23 cellular contexts compared by ENCODE assay signal in genomic region chr4:2808001-2808400, GRCh38. TPM values are rescaled to one million over a fixed set of nuclear protein-coding genes. Genes with fewer than 3 reads are reported as not detected.
DNase-seq lines count a peak whose midpoint lies in the region; ATAC-seq and TF ChIP-seq lines count a peak whose summit lies in the region.
"Had no signal": no experiment of that assay in that cellular context is flagged by ENCODE, and none has a peak within 500 bp of the region (broad histone marks: within the 10 kb centered on the region; RNA-seq: fewer than 3 reads in every experiment).

No MANE protein-coding gene starts in this region.

- peaks cover 40% of the 10 kb centered on the region for H3K4me1 Mint-ChIP-seq in stimulated activated naive CD8-positive, alpha-beta T cell treated with anti-CD3 and anti-CD28 coated beads, Interleukin-15, Interleukin-2, amounts not matched to agents 100 ng/mL and 50 ng/mL, for 24 hours (ENCODE audit: low read depth)
- peaks cover 38% of the 10 kb centered on the region for H3K4me1 Mint-ChIP-seq in stimulated activated naive CD8-positive, alpha-beta T cell treated with anti-CD3 and anti-CD28 coated beads, Interleukin-15, amount 100 ng/mL, for 72 hours
- peaks cover 95% of the 10 kb centered on the region for H3K4me1 Mint-ChIP-seq in dendritic cell treated with granulocyte-macrophage colony-stimulating factor and Interleukin-4, amounts not matched to agents 40 ng/mL and 50 ng/mL, for 4 days (ENCODE audit: low read depth)
- H3K4me1 Mint-ChIP-seq in naive B cell: peaks cover 75 to 88% (median 86%) of the 10 kb centered on the region in 3 donors

- H3K27ac Mint-ChIP-seq in stimulated activated naive CD8-positive, alpha-beta T cell treated with anti-CD3 and anti-CD28 coated beads, Interleukin-15, Interleukin-2, amounts not matched to agents 100 ng/mL and 50 ng/mL, for 24 hours: no peak overlapping the region
- no peak overlapping the region for H3K27ac Mint-ChIP-seq in stimulated activated naive CD8-positive, alpha-beta T cell treated with anti-CD3 and anti-CD28 coated beads, Interleukin-15, amount 100 ng/mL, for 72 hours
- H3K27ac Mint-ChIP-seq in dendritic cell treated with granulocyte-macrophage colony-stimulating factor and Interleukin-4, amounts not matched to agents 40 ng/mL and 50 ng/mL, for 4 days: peak overlapping the region; percentile 57
- peak overlapping the region in 5 of 6 donors; percentile 44 to 95 (median 69) for H3K27ac Mint-ChIP-seq in naive B cell

- H3K9me3 Mint-ChIP-seq in stimulated activated naive CD8-positive, alpha-beta T cell treated with anti-CD3 and anti-CD28 coated beads, Interleukin-15, Interleukin-2, amounts not matched to agents 100 ng/mL and 50 ng/mL, for 24 hours: no peaks in the 10 kb centered on the region
- no peaks in the 10 kb centered on the region for H3K9me3 Mint-ChIP-seq in stimulated activated naive CD8-positive, alpha-beta T cell treated with anti-CD3 and anti-CD28 coated beads, Interleukin-15, amount 100 ng/mL, for 72 hours
- H3K9me3 Mint-ChIP-seq in dendritic cell treated with granulocyte-macrophage colony-stimulating factor and Interleukin-4, amounts not matched to agents 40 ng/mL and 50 ng/mL, for 4 days: no peaks in the 10 kb centered on the region
- H3K9me3 Mint-ChIP-seq in naive B cell: no peaks in the 10 kb centered on the region
- H3K9me3 Mint-ChIP-seq: CD8-positive, alpha-beta memory T cell had no signal

- peaks cover 79% of the 10 kb centered on the region for H3K4me1 ChIP-seq in upper lobe of right lung

- no peak for ATAC-seq in stimulated activated naive CD8-positive, alpha-beta T cell treated with anti-CD3 and anti-CD28 coated beads, Interleukin-15, amount 100 ng/mL, for 72 hours
- ATAC-seq in naive B cell (ENCODE audit: low read depth in 2 of 2): no peak
- no peak for ATAC-seq in upper lobe of right lung
- ATAC-seq in GM18868 (IDR thresholded peaks at IDR 0.05; ENCODE audit: unreplicated experiment): no peak
- ATAC-seq: HCT116 had no signal

- H3K27me3 ChIP-seq in upper lobe of right lung: no peaks in the 10 kb centered on the region
- H3K27me3 ChIP-seq: MG63 had no signal

- no peaks in the 10 kb centered on the region for H3K9me3 ChIP-seq in upper lobe of right lung
- H3K9me3 ChIP-seq: MG63 had no signal

- peak overlapping the region; percentile 85 for H3K27ac ChIP-seq in upper lobe of right lung

- H3K36me3 ChIP-seq in upper lobe of right lung: no peaks in the 10 kb centered on the region
- H3K36me3 ChIP-seq: MG63 had no signal

- intact Hi-C loops in dendritic cell treated with granulocyte-macrophage colony-stimulating factor and Interleukin-4, amounts not matched to agents 40 ng/mL and 50 ng/mL, for 4 days (cut with micrococcal nuclease): no loop called here
- intact Hi-C loops in upper lobe of right lung (cut with DNase I): no loop called here

- no peaks in the 10 kb centered on the region for H3K36me3 Mint-ChIP-seq in stimulated activated naive CD8-positive, alpha-beta T cell treated with anti-CD3 and anti-CD28 coated beads, Interleukin-15, Interleukin-2, amounts not matched to agents 100 ng/mL and 50 ng/mL, for 24 hours (ENCODE audit: low read depth)
- H3K36me3 Mint-ChIP-seq in dendritic cell treated with granulocyte-macrophage colony-stimulating factor and Interleukin-4, amounts not matched to agents 40 ng/mL and 50 ng/mL, for 4 days (ENCODE audit: low read depth): peaks cover 95% of the 10 kb centered on the region
- H3K36me3 Mint-ChIP-seq in naive B cell: no peaks in the 10 kb centered on the region

- H3K27me3 Mint-ChIP-seq in stimulated activated naive CD8-positive, alpha-beta T cell treated with anti-CD3 and anti-CD28 coated beads, Interleukin-15, Interleukin-2, amounts not matched to agents 100 ng/mL and 50 ng/mL, for 24 hours: no peaks in the 10 kb centered on the region
- no peaks in the 10 kb centered on the region for H3K27me3 Mint-ChIP-seq in stimulated activated naive CD8-positive, alpha-beta T cell treated with anti-CD3 and anti-CD28 coated beads, Interleukin-15, amount 100 ng/mL, for 72 hours
- H3K27me3 Mint-ChIP-seq in dendritic cell treated with granulocyte-macrophage colony-stimulating factor and Interleukin-4, amounts not matched to agents 40 ng/mL and 50 ng/mL, for 4 days: no peaks in the 10 kb centered on the region
- H3K27me3 Mint-ChIP-seq in naive B cell: no peaks in the 10 kb centered on the region
- H3K27me3 Mint-ChIP-seq: CD8-positive, alpha-beta memory T cell had no signal

- no peak for DNase-seq in stimulated activated naive CD8-positive, alpha-beta T cell treated with anti-CD3 and anti-CD28 coated beads, Interleukin-15, amount 100 ng/mL, for 72 hours
- DNase-seq in naive B cell (no peak), upper lobe of right lung (no peak), amniotic stem cell (lab: John Stamatoyannopoulos, UW) (no peak)
- DNase-seq in stimulated activated CD4-positive, alpha-beta T cell treated with anti-CD3 and anti-CD28 coated beads, Interleukin-1b, Interleukin-23, amount 100 ng/mL, for 48 hours: no peak
- DNase-seq: CD8-positive, alpha-beta memory T cell; DMS 273 treated with DMSO at 0.1 percent for 48 hours; DMS79 treated with DMSO at 0.1 percent for 48 hours; GF-D8; IMR-90; KG1; MG63; NCI-H1105 treated with DMSO at 0.1 percent for 48 hours; NCI-H2029; NCI-H446 treated with DMSO at 0.1 percent for 48 hours; NCI-H526; NCI-H82; RPMI8226; SHP77 had no signal

- H3K4me3 ChIP-seq in upper lobe of right lung: no peak overlapping the region
- H3K4me3 ChIP-seq: MG63 had no signal

- H3K4me3 Mint-ChIP-seq in stimulated activated naive CD8-positive, alpha-beta T cell treated with anti-CD3 and anti-CD28 coated beads, Interleukin-15, Interleukin-2, amounts not matched to agents 100 ng/mL and 50 ng/mL, for 24 hours: peak overlapping the region; percentile 10
- no peak overlapping the region for H3K4me3 Mint-ChIP-seq in stimulated activated naive CD8-positive, alpha-beta T cell treated with anti-CD3 and anti-CD28 coated beads, Interleukin-15, amount 100 ng/mL, for 72 hours
- no peak overlapping the region for H3K4me3 Mint-ChIP-seq in dendritic cell treated with granulocyte-macrophage colony-stimulating factor and Interleukin-4, amounts not matched to agents 40 ng/mL and 50 ng/mL, for 4 days
- peak overlapping the region in 6 of 8 donors; percentile 45 to 90 (median 66) for H3K4me3 Mint-ChIP-seq in naive B cell

- no peak for TF ChIP-seq CTCF in upper lobe of right lung (IDR thresholded peaks at IDR 0.05)

RNA-seq across cellular contexts. Expression of gene SH3BP2, which starts 15.1 kb away (rescaled TPM):
- 10 to 100 TPM; 14.3 to 91.1 (median 28.7) TPM for polyA plus RNA-seq in naive B cell (ENCODE audit: low read depth in 6 of 6)
- total RNA-seq in upper lobe of right lung: 99.0 TPM

RNA-seq across cellular contexts. Expression of gene ADD1, which starts 35.6 kb away (rescaled TPM):
- 100 to 1,000 TPM; 325 to 440 (median 349) TPM for polyA plus RNA-seq in naive B cell (ENCODE audit: low read depth in 6 of 6)
- total RNA-seq in upper lobe of right lung: 286 TPM

RNA-seq across cellular contexts. Expression of gene TNIP2, which starts 51.9 kb away (rescaled TPM):
- polyA plus RNA-seq in naive B cell (ENCODE audit: low read depth in 6 of 6): 10 to 100 TPM; 25.4 to 36.2 (median 35.3) TPM
- total RNA-seq in upper lobe of right lung: 43.4 TPM

Comparison
In these comparisons a context has a peak if more than half of its experiments do, and no peak if none do; other contexts are left out.
1. H3K4me3 Mint-ChIP-seq: peak in stimulated activated naive CD8-positive, alpha-beta T cell treated with anti-CD3 and anti-CD28 coated beads, Interleukin-15, Interleukin-2, amounts not matched to agents 100 ng/mL and 50 ng/mL, for 24 hours (single experiment) and naive B cell (6 of 8); none in stimulated activated naive CD8-positive, alpha-beta T cell treated with anti-CD3 and anti-CD28 coated beads, Interleukin-15, amount 100 ng/mL, for 72 hours (0 of 2) and dendritic cell treated with granulocyte-macrophage colony-stimulating factor and Interleukin-4, amounts not matched to agents 40 ng/mL and 50 ng/mL, for 4 days (single experiment).
2. H3K27ac Mint-ChIP-seq: peak in dendritic cell treated with granulocyte-macrophage colony-stimulating factor and Interleukin-4, amounts not matched to agents 40 ng/mL and 50 ng/mL, for 4 days (single experiment) and naive B cell (5 of 6); none in stimulated activated naive CD8-positive, alpha-beta T cell treated with anti-CD3 and anti-CD28 coated beads, Interleukin-15, Interleukin-2, amounts not matched to agents 100 ng/mL and 50 ng/mL, for 24 hours (single experiment) and stimulated activated naive CD8-positive, alpha-beta T cell treated with anti-CD3 and anti-CD28 coated beads, Interleukin-15, amount 100 ng/mL, for 72 hours (0 of 2).